ENCODE assay signal across 14 cellular contexts in genomic region chr2:44770221-44771187, GRCh38.
DNase-seq lines count a peak whose midpoint lies in the region; ATAC-seq and TF ChIP-seq lines count a peak whose summit lies in the region.
"Had no signal": no experiment of that assay in that cellular context is flagged by ENCODE, and none has a peak within 500 bp of the region (broad histone marks: within the 10 kb centered on the region; RNA-seq: fewer than 3 reads in every experiment).

No MANE protein-coding gene starts in this region.

- TF ChIP-seq CTCF in HEK293 (tag by site-specific recombination; IDR thresholded peaks at IDR 0.05) = no peak
- TF ChIP-seq CTCF in OCI-LY7 (conservative IDR thresholded peaks at IDR 0.05; ENCODE audit: low read length) = peak; percentile 46

- H3K4me1 ChIP-seq in HEK293 (ENCODE audit: control insufficient read depth, insufficient read depth, low read length) = peaks cover 50% of the 10 kb centered on the region
- H3K4me1 ChIP-seq in OCI-LY7 (ENCODE audit: insufficient read depth, low read length, poor library complexity, severe bottlenecking) = no peaks in the 10 kb centered on the region

- no peaks in the 10 kb centered on the region for H3K36me3 ChIP-seq in HEK293 (ENCODE audit: control insufficient read depth in 2 of 2, insufficient read depth in 1 of 2, low read length in 2 of 2)
- no peaks in the 10 kb centered on the region for H3K36me3 ChIP-seq in OCI-LY7 (ENCODE audit: insufficient read depth, low read length)

- CTCF ChIA-PET in HEK293 (lab: Yijun Ruan, JAX) = interaction anchor here (0.7 to 1.5 kb wide), 4 partner anchors 124 to 291 kb away, joined by 3 to 6 read pairs (median 4); no protein-coding TSS in a partner anchor
- CTCF ChIA-PET in OCI-LY7 (lab: Charles Lee; ENCODE audit: unreplicated experiment) = no interaction called here

- no TSS peak for BruUV-seq in OCI-LY7 (replicated peaks; lab: Mats Ljungman, UMichigan)

- intact Hi-C loops in OCI-LY7 (cut with micrococcal nuclease; ENCODE audit: unreplicated experiment) = no loop called here

- no peak overlapping the region for H3K4me2 ChIP-seq in OCI-LY7 (ENCODE audit: low read length)

- ATAC-seq in GM21825 (IDR thresholded peaks at IDR 0.05; ENCODE audit: unreplicated experiment) (no peak), HG03354 (IDR thresholded peaks at IDR 0.05; ENCODE audit: poor library complexity, severe bottlenecking, unreplicated experiment) (no peak)

- DNase-seq in DMS 273 (lab: John Stamatoyannopoulos, UW; ENCODE audit: unreplicated experiment) = peak; percentile 37
- DNase-seq in DMS 273 treated with DMSO at 0.1 percent for 48 hours (lab: John Stamatoyannopoulos, UW) = no peak
- no peak for DNase-seq in OCI-LY7 (ENCODE audit: low spot score)
- peak; percentile 50 for DNase-seq in iPS-NIHi11 (ENCODE audit: low spot score)
- DNase-seq in hepatic stellate cell (ENCODE audit: low spot score) = no peak
- DNase-seq: activated CD4-positive, alpha-beta T cell treated with anti-CD3 and anti-CD28 coated beads, Interleukin-2, amount 50 U/mL, for 4 hours; dorsolateral prefrontal cortex; islet precursor cell; occipital lobe; RPMI8226 had no signal

- no peaks in the 10 kb centered on the region for H3K9me2 ChIP-seq in OCI-LY7 (ENCODE audit: insufficient read depth, low read length)

- POLR2A ChIA-PET in HEK293 (lab: Yijun Ruan, JAX) = no interaction called here
- POLR2A ChIA-PET in OCI-LY7 (lab: Charles Lee) = interaction anchor here (0.7 to 1.1 kb wide), 2 partner anchors 20 to 154 kb away, joined by 3 to 4 read pairs; no protein-coding TSS in a partner anchor

- no peaks in the 10 kb centered on the region for H4K20me1 ChIP-seq in OCI-LY7 (ENCODE audit: insufficient read depth, low read length)

- H3K27ac ChIP-seq in HEK293 (ENCODE audit: extremely low read depth, low read depth, low read length) (no peak overlapping the region), OCI-LY7 (ENCODE audit: low read depth, low read length, poor library complexity, severe bottlenecking) (no peak overlapping the region)
- H3K27ac ChIP-seq: 22Rv1, dorsolateral prefrontal cortex had no signal

- H3K9me3 ChIP-seq in HEK293 (ENCODE audit: control insufficient read depth, insufficient read depth, low read depth, low read length) = no peaks in the 10 kb centered on the region
- no peaks in the 10 kb centered on the region for H3K9me3 ChIP-seq in OCI-LY7 (ENCODE audit: low read length)

- H2AFZ ChIP-seq in OCI-LY7 (ENCODE audit: low read length) = no peak overlapping the region

- no peaks in the 10 kb centered on the region for H3K79me2 ChIP-seq in OCI-LY7 (ENCODE audit: insufficient read depth, low read depth, low read length)

- H3K4me3 ChIP-seq in HEK293 (ENCODE audit: low read depth, low read length) = no peak overlapping the region
- no peak overlapping the region for H3K4me3 ChIP-seq in OCI-LY7 (ENCODE audit: low read depth, low read length, poor library complexity, severe bottlenecking)
- H3K4me3 ChIP-seq: dorsolateral prefrontal cortex had no signal

TF ChIP-seq in HEK293, 187 proteins besides CTCF, POLR2A, EP300 and RAD21:
- TF ChIP-seq TSHZ1 (tag by site-specific recombination; IDR thresholded peaks at IDR 0.05; ENCODE audit: borderline replicate concordance) (no peak), ZNF792 (tag by site-specific recombination; IDR thresholded peaks at IDR 0.05) (no peak), ZFP37 (tag by site-specific recombination; IDR thresholded peaks at IDR 0.05) (no peak), ZNF704 (tag by site-specific recombination; IDR thresholded peaks at IDR 0.05) (no peak), ZNF133 (tag by site-specific recombination; IDR thresholded peaks at IDR 0.05) (no peak), ZNF121 (tag by site-specific recombination; IDR thresholded peaks at IDR 0.05) (no peak), ZNF621 (tag by site-specific recombination; IDR thresholded peaks at IDR 0.05) (no peak), ZNF560 (tag by site-specific recombination; IDR thresholded peaks at IDR 0.05; ENCODE audit: borderline replicate concordance) (no peak), MYNN (tag by site-specific recombination; IDR thresholded peaks at IDR 0.05; ENCODE audit: borderline replicate concordance) (no peak), MZF1 (tag by site-specific recombination; IDR thresholded peaks at IDR 0.05; ENCODE audit: borderline replicate concordance) (peak; percentile 50; the same call in 1 of the 2 replicates), REPIN1 (tag by site-specific recombination; IDR thresholded peaks at IDR 0.05; ENCODE audit: low read depth) (no peak), OVOL3 (tag by site-specific recombination; IDR thresholded peaks at IDR 0.05) (no peak), PRDM6 (tag by site-specific recombination; IDR thresholded peaks at IDR 0.05) (no peak), PRDM1 (tag by site-specific recombination; IDR thresholded peaks at IDR 0.05) (peak; percentile 48; the same call in 1 of the 2 replicates), PBX3 (CRISPR knock-in tag; IDR thresholded peaks at IDR 0.05) (no peak)

Comparison
In these comparisons a context has a peak if more than half of its experiments do, and no peak if none do; other contexts are left out.
1. DNase-seq: peak in DMS 273 (single experiment) and iPS-NIHi11 (single experiment); none in DMS 273 treated with DMSO at 0.1 percent for 48 hours (single experiment), OCI-LY7 (single experiment) and hepatic stellate cell (single experiment).